In the genomic region with DNA sequence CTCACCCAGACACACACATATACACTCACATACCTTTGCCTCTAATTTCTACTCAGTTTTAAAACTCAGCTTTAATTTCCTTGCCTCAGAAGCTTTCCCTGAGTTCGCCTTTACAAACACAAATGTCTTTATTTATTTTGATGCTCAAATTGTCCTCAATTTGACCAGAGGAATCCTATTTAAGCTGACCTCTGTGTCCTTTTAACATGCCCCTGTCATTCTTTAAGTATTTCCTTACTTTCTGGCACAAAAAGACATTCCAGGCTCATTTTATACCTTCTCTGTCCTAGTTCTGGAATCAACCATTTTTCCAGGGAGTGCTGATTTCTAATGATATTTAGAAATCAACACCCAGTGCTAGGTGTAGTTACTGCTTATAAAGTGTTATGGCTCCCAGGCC, we compare ENCODE assay signal across 20 cellular contexts.
"Had no signal": no experiment of that assay in that cellular context is flagged by ENCODE, and none has a peak within 500 bp of the region (broad histone marks: within the 10 kb centered on the region; RNA-seq: fewer than 3 reads in every experiment).

No MANE protein-coding gene starts in this region.

- H3K27me3 ChIP-seq: dorsolateral prefrontal cortex, heart left ventricle, neutrophil, right atrium auricular region, suprapubic skin, thyroid gland, upper lobe of left lung, uterus had no signal

- H3K9me3 ChIP-seq: neutrophil, right atrium auricular region, suprapubic skin, thyroid gland, upper lobe of left lung, uterus had no signal

- ATAC-seq: heart left ventricle; left colon; left ventricle myocardium superior; stimulated activated effector memory CD8-positive, alpha-beta T cell treated with anti-CD3 and anti-CD28 coated beads, Interleukin-12 subunit alpha, Interleukin-12 subunit beta, amount 100 ng/mL, for 72 hours; stimulated activated naive CD8-positive, alpha-beta T cell treated with anti-CD3 and anti-CD28 coated beads, Interleukin-15, Interleukin-2, amounts not matched to agents 100 U/mL and 50 U/mL, for 24 hours had no signal

- H3K4me1 ChIP-seq: right atrium auricular region, suprapubic skin, thyroid gland, upper lobe of left lung, uterus had no signal

- H3K4me3 ChIP-seq: dorsolateral prefrontal cortex, heart left ventricle, right atrium auricular region, suprapubic skin, thyroid gland, upper lobe of left lung, uterus had no signal

- DNase-seq: cortex of kidney; dorsolateral prefrontal cortex; effector CD8-positive, alpha-beta T cell; heart left ventricle; hippocampal formation; left colon; left ventricle myocardium superior; mesendoderm; naive B cell; posterior cingulate gyrus; stimulated activated CD4-positive, alpha-beta T cell treated with anti-CD3 and anti-CD28 coated beads, Interleukin-4, amount 100 ng/mL, for 1 hour; stimulated activated CD8-positive, alpha-beta memory T cell treated with anti-CD3 and anti-CD28 coated beads, Interleukin-4, amount 100 ng/mL, for 48 hours; stimulated activated naive CD8-positive, alpha-beta T cell treated with anti-CD3 and anti-CD28 coated beads, Interleukin-15, Interleukin-2, amounts not matched to agents 100 U/mL and 50 U/mL, for 24 hours; thyroid gland; upper lobe of left lung; uterus had no signal

- H3K36me3 ChIP-seq: heart left ventricle, neutrophil, right atrium auricular region, suprapubic skin, thyroid gland, upper lobe of left lung, uterus had no signal

- H3K27ac ChIP-seq: dorsolateral prefrontal cortex, heart left ventricle, neutrophil, right atrium auricular region, suprapubic skin, thyroid gland, upper lobe of left lung, uterus had no signal
